27 cellular contexts compared by ENCODE assay signal in genomic region chr14:29271669-29272068, GRCh38.
"Had no signal": no experiment of that assay in that cellular context is flagged by ENCODE, and none has a peak within 500 bp of the region (broad histone marks: within the 10 kb centered on the region; RNA-seq: fewer than 3 reads in every experiment).

No MANE protein-coding gene starts in this region.

- H3K36me3 ChIP-seq: brain microvascular endothelial cell, esophagus squamous epithelium, gastroesophageal sphincter, heart right ventricle, WERI-Rb-1 had no signal

- H3K4me1 ChIP-seq: esophagus squamous epithelium, heart right ventricle had no signal

- H3K4me3 ChIP-seq: coronary artery, esophagus squamous epithelium, gastroesophageal sphincter, heart right ventricle, hepatocyte had no signal

- DNase-seq: activated B cell treated with CpG ODN at 0.5 μM for 24 hours; activated CD4-positive, alpha-beta T cell treated with anti-CD3 and anti-CD28 coated beads for 48 hours; activated CD4-positive, alpha-beta T cell treated with anti-CD3 and anti-CD28 coated beads, Interleukin-2, amount 50 U/mL, for 1 hour; activated CD4-positive, alpha-beta T cell treated with anti-CD3 and anti-CD28 coated beads, Interleukin-2, amount 50 U/mL, for 48 hours; activated CD8-positive, alpha-beta memory T cell treated with anti-CD3 and anti-CD28 coated beads for 24 hours; activated CD8-positive, alpha-beta T cell treated with anti-CD3 and anti-CD28 coated beads for 36 hours; activated effector memory CD4-positive, alpha-beta T cell treated with Interleukin-2 at 50 U/mL for 16 hours; activated gamma-delta T cell treated with Interleukin-2 at 50 U/mL for 16 hours; activated naive CD4-positive, alpha-beta T cell treated with anti-CD3 and anti-CD28 coated beads, Interleukin-2, amount 50 U/mL, for 16 hours; activated naive CD4-positive, alpha-beta T cell treated with Interleukin-2 at 50 U/mL for 16 hours; activated T-cell treated with anti-CD3 and anti-CD28 coated beads, Interleukin-2, amount 50 U/mL, for 4 hours; amniotic stem cell; anterior cingulate cortex; brain microvascular endothelial cell; effector CD4-positive, alpha-beta T cell; effector memory CD8-positive, alpha-beta T cell; esophagus squamous epithelium; foreskin melanocyte; heart right ventricle; T1000; WERI-Rb-1 had no signal

- H2AFZ ChIP-seq: hepatocyte had no signal

- H3K27ac ChIP-seq: brain microvascular endothelial cell, coronary artery, epithelial cell of prostate, esophagus squamous epithelium, gastroesophageal sphincter, heart right ventricle, hepatocyte, WERI-Rb-1 had no signal

- ATAC-seq: activated CD4-positive, CD25-positive, alpha-beta regulatory T cell treated with anti-CD3 and anti-CD28 coated beads, Interleukin-2, amount 50 U/mL, for 24 hours; activated CD8-positive, alpha-beta T cell treated with anti-CD3 and anti-CD28 coated beads for 36 hours; activated T-cell treated with anti-CD3 and anti-CD28 coated beads, Interleukin-2, amount 50 U/mL, for 4 hours; activated T-helper 17 cell treated with anti-CD3 and anti-CD28 coated beads, Interleukin-2, amount 50 U/mL, for 72 hours; effector memory CD8-positive, alpha-beta T cell; gastroesophageal sphincter; heart right ventricle had no signal

- H3K79me2 ChIP-seq: hepatocyte had no signal

- H3K4me2 ChIP-seq: hepatocyte had no signal

- H3K27me3 ChIP-seq: brain microvascular endothelial cell, esophagus squamous epithelium, gastroesophageal sphincter, heart right ventricle, hepatocyte had no signal

- H3K9me3 ChIP-seq: esophagus squamous epithelium, gastroesophageal sphincter had no signal
